In genomic region chr1:223462866-223463404, GRCh38 we compare ENCODE assay signal across 24 cellular contexts.
A peak's percentile ranks its signal among the peaks of the same experiment; 100 is the strongest.
DNase-seq lines count a peak whose midpoint lies in the region; ATAC-seq, FAIRE-seq and TF ChIP-seq lines count a peak whose summit lies in the region.
"Had no signal": no experiment of that assay in that cellular context is flagged by ENCODE, and none has a peak within 500 bp of the region (broad histone marks: within the 10 kb centered on the region; RNA-seq: fewer than 3 reads in every experiment).

No MANE protein-coding gene starts in this region.

- no peak for TF ChIP-seq CTCF in lower lobe of right lung (IDR thresholded peaks at IDR 0.05)
- TF ChIP-seq CTCF in stomach (IDR thresholded peaks at IDR 0.05) = no peak

- no peak overlapping the region for H3K9ac ChIP-seq in trophoblast cell (ENCODE audit: low read length)
- H3K9ac ChIP-seq: BLaER1 had no signal

- H3K9me3 ChIP-seq in lower lobe of right lung (no peaks in the 10 kb centered on the region), trophoblast cell (ENCODE audit: insufficient read depth, low read depth, low read length) (no peaks in the 10 kb centered on the region), stomach (no peaks in the 10 kb centered on the region)
- H3K9me3 ChIP-seq: BE2C, BLaER1 had no signal

- no peak overlapping the region for H2BK5ac ChIP-seq in trophoblast cell (ENCODE audit: low read depth, low read length, poor library complexity)

- no peak for TF ChIP-seq POLR2A in stomach (IDR thresholded peaks at IDR 0.05)

- H2AFZ ChIP-seq in trophoblast cell (ENCODE audit: insufficient read depth, low read length, poor library complexity) = no peak overlapping the region

- no peaks in the 10 kb centered on the region for H3K27me3 ChIP-seq in lower lobe of right lung (ENCODE audit: low read depth)
- no peaks in the 10 kb centered on the region for H3K27me3 ChIP-seq in trophoblast cell (ENCODE audit: insufficient read depth, low read length)
- H3K27me3 ChIP-seq in stomach = no peaks in the 10 kb centered on the region
- H3K27me3 ChIP-seq: BE2C, BLaER1 had no signal

- WGBS in trophoblast cell (ENCODE audit: extremely low coverage, insufficient coverage, insufficient read length) = no CpG with 5 or more reads among the region's 3 CpGs
- WGBS in stomach, 5 donors = 25 to 59% (median 30%) methylated on average over 3 of the region's 3 CpGs

- H3K4me2 ChIP-seq in trophoblast cell (ENCODE audit: low read length) = no peak overlapping the region
- H3K4me2 ChIP-seq: BLaER1 had no signal

- H3K27ac ChIP-seq in lower lobe of right lung = no peak overlapping the region
- no peak overlapping the region for H3K27ac ChIP-seq in trophoblast cell (ENCODE audit: low read depth, low read length)
- H3K27ac ChIP-seq in stomach = no peak overlapping the region
- H3K27ac ChIP-seq: BLaER1 had no signal

- no peak overlapping the region for H3K23ac ChIP-seq in trophoblast cell (ENCODE audit: low read length)

- TF ChIP-seq EP300 in stomach (IDR thresholded peaks at IDR 0.05) = no peak

- DNase-seq in lower lobe of right lung = no peak
- DNase-seq in trophoblast cell = peak; percentile 12 to 60
- peak; percentile 37 for DNase-seq in stomach
- DNase-seq in DMS79 (lab: John Stamatoyannopoulos, UW) = no peak
- no peak for DNase-seq in activated CD8-positive, alpha-beta memory T cell treated with anti-CD3 and anti-CD28 coated beads, Interleukin-2, amount 50 U/mL, for 4 hours
- DNase-seq in frontal cortex (ENCODE audit: low spot score in 2 of 2) = no peak
- no peak for DNase-seq in NCI-H146 (lab: John Stamatoyannopoulos, UW)
- DNase-seq: 8988T; ACHN; BE2C; C1 segment of cervical spinal cord; CD4-positive, alpha-beta memory T cell; CD4-positive, CD25-positive, alpha-beta regulatory T cell; CD8-positive, alpha-beta memory T cell; DMS 273 treated with DMSO at 0.1 percent for 48 hours; DMS153; DMS53; DMS79 treated with DMSO at 0.1 percent for 48 hours; GF-D8 had no signal

- intact Hi-C loops in lower lobe of right lung (cut with DNase I) (no loop called here), stomach (cut with DNase I; ENCODE audit: low total_unique reads) (no loop called here)

- FAIRE-seq in frontal cortex (lab: Jason Lieb, UNC) = no peak
- FAIRE-seq: A204.1, G401.6, GM12891, GM19239 had no signal

- H3K4me3 ChIP-seq in lower lobe of right lung (no peak overlapping the region), trophoblast cell (ENCODE audit: low read depth, low read length) (no peak overlapping the region), stomach (no peak overlapping the region)
- H3K4me3 ChIP-seq: BLaER1 had no signal

- H3K14ac ChIP-seq in trophoblast cell (ENCODE audit: low read length) = no peak overlapping the region

- no peak overlapping the region for H2BK120ac ChIP-seq in trophoblast cell (ENCODE audit: insufficient read depth, low read length, poor library complexity)

- H3K36me3 ChIP-seq in lower lobe of right lung (no peaks in the 10 kb centered on the region), trophoblast cell (ENCODE audit: control insufficient read depth in 1 of 2, insufficient read depth in 2 of 2, low read length in 2 of 2) (no peaks in the 10 kb centered on the region), stomach (no peaks in the 10 kb centered on the region)
- H3K36me3 ChIP-seq: BE2C, BLaER1 had no signal

- no peaks in the 10 kb centered on the region for H3K79me1 ChIP-seq in trophoblast cell (ENCODE audit: low read length)

- no peak overlapping the region for H2AK5ac ChIP-seq in trophoblast cell (ENCODE audit: low read length)

- no peak overlapping the region for H3K4ac ChIP-seq in trophoblast cell (ENCODE audit: low read depth, low read length)

- no peak overlapping the region for H4K12ac ChIP-seq in trophoblast cell (ENCODE audit: low read depth, low read length)

- no peak overlapping the region for H4K8ac ChIP-seq in trophoblast cell (ENCODE audit: low read depth, low read length)

- H4K91ac ChIP-seq in trophoblast cell (ENCODE audit: low read depth, low read length) = no peak overlapping the region

- no peak overlapping the region for H3K18ac ChIP-seq in trophoblast cell (ENCODE audit: low read length)

- no peaks in the 10 kb centered on the region for H3K79me2 ChIP-seq in trophoblast cell (ENCODE audit: control insufficient read depth, insufficient read depth, low read length, poor library complexity)

- no peak overlapping the region for H2BK12ac ChIP-seq in trophoblast cell (ENCODE audit: low read length)

- H3K4me1 ChIP-seq in lower lobe of right lung = no peaks in the 10 kb centered on the region
- peaks cover 0 to 8% of the 10 kb centered on the region in 2 experiments for H3K4me1 ChIP-seq in trophoblast cell (ENCODE audit: control insufficient read depth in 1 of 2, insufficient read depth in 2 of 2, low read length in 2 of 2)
- peaks cover 0 to 16% (median 7%) of the 10 kb centered on the region in 4 donors for H3K4me1 ChIP-seq in stomach
- H3K4me1 ChIP-seq: BE2C, BLaER1 had no signal

- peak; percentile 23 to 50 for ATAC-seq in lower lobe of right lung

Comparison
In these comparisons a context has a peak if more than half of its experiments do, and no peak if none do; other contexts are left out.
1. DNase-seq: peak in trophoblast cell (2 of 2) and stomach (single experiment); none in lower lobe of right lung (single experiment), DMS79 (single experiment), activated CD8-positive, alpha-beta memory T cell treated with anti-CD3 and anti-CD28 coated beads, Interleukin-2, amount 50 U/mL, for 4 hours (single experiment), frontal cortex (0 of 2) and NCI-H146 (single experiment).